9 cellular contexts compared by ENCODE assay signal in the genomic region with DNA sequence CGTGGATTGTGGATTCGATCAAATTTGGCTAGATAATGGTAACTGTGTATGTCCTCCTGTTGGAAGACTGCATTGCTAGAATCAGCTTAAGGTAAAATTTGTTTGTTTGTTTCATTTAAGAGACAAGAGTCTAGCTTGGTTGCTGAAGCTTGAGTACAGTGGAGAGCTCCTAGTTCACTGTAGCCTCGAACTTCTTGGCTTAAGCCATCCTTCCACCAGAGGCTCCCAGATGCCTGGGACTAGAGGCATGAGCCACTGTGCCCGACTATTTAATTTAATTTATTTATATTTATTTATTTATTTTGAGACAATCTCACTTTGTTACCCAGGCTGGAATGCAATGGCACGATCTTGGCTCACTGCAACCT. TPM values are rescaled to one million over a fixed set of nuclear protein-coding genes. Genes with fewer than 3 reads are reported as not detected.
DNase-seq lines count a peak whose midpoint lies in the region; ATAC-seq and TF ChIP-seq lines count a peak whose summit lies in the region.
"Had no signal": no experiment of that assay in that cellular context is flagged by ENCODE, and none has a peak within 500 bp of the region (broad histone marks: within the 10 kb centered on the region; RNA-seq: fewer than 3 reads in every experiment).

No MANE protein-coding gene starts in this region.

- H3K4me1 ChIP-seq in cardiac muscle cell (ENCODE audit: low read depth): no peaks in the 10 kb centered on the region

- TF ChIP-seq CTCF in cardiac muscle cell (IDR thresholded peaks at IDR 0.05; ENCODE audit: low read depth, low read length): no peak
- TF ChIP-seq CTCF in type B pancreatic cell (conservative IDR thresholded peaks at IDR 0.05): no peak

- H3K27me3 ChIP-seq in cardiac muscle cell: no peaks in the 10 kb centered on the region

- H3K9me3 Mint-ChIP-seq in activated CD8-positive, alpha-beta T cell treated with anti-CD3 and anti-CD28 coated beads, Interleukin-2, amount 10 ng/mL, durations not matched to agents 7 days and 5 days (ENCODE audit: insufficient read depth): no peaks in the 10 kb centered on the region
- H3K9me3 Mint-ChIP-seq in type B pancreatic cell: no peaks in the 10 kb centered on the region

- no peaks in the 10 kb centered on the region for H3K9me3 ChIP-seq in cardiac muscle cell (ENCODE audit: low read depth)
- H3K9me3 ChIP-seq in iPS-18c (ENCODE audit: control insufficient read depth, insufficient read depth, low read length): no peaks in the 10 kb centered on the region

- H3K4me3 Mint-ChIP-seq in activated CD8-positive, alpha-beta T cell treated with anti-CD3 and anti-CD28 coated beads, Interleukin-2, amount 10 ng/mL, durations not matched to agents 7 days and 5 days: peak overlapping the region; percentile 96
- H3K4me3 Mint-ChIP-seq in type B pancreatic cell: peak overlapping the region; percentile 95

- DNase-seq in cardiac muscle cell (ENCODE audit: low read depth in 1 of 2, low spot score in 1 of 2): no peak
- no peak for DNase-seq in Right ventricle myocardium inferior (ENCODE audit: missing footprints)
- no peak for DNase-seq in activated CD8-positive, alpha-beta T cell treated with anti-CD3 and anti-CD28 coated beads, Interleukin-2, amount 10 ng/mL, durations not matched to agents 7 days and 5 days
- no peak for DNase-seq in type B pancreatic cell (ENCODE audit: extremely low spot score, unreplicated experiment)
- no peak for DNase-seq in NCI-H446 treated with DMSO at 0.1 percent for 48 hours (lab: John Stamatoyannopoulos, UW)
- DNase-seq: activated CD4-positive, CD25-positive, alpha-beta regulatory T cell had no signal

- H3K4me1 Mint-ChIP-seq in activated CD8-positive, alpha-beta T cell treated with anti-CD3 and anti-CD28 coated beads, Interleukin-2, amount 10 ng/mL, durations not matched to agents 7 days and 5 days (ENCODE audit: low read depth): peaks cover 33% of the 10 kb centered on the region
- peaks cover 35% of the 10 kb centered on the region for H3K4me1 Mint-ChIP-seq in type B pancreatic cell (ENCODE audit: unreplicated experiment)

- CTCF ChIA-PET in activated CD8-positive, alpha-beta T cell treated with anti-CD3 and anti-CD28 coated beads, Interleukin-2, amount 10 ng/mL, durations not matched to agents 7 days and 5 days (lab: Charles Lee): interaction anchor here (0.7 to 4.8 kb wide), 4 partner anchors 11 to 365 kb away, joined by 3 to 38 read pairs (median 10); no protein-coding TSS in a partner anchor

- POLR2A ChIA-PET in activated CD8-positive, alpha-beta T cell treated with anti-CD3 and anti-CD28 coated beads, Interleukin-2, amount 10 ng/mL, durations not matched to agents 7 days and 5 days (lab: Charles Lee): interaction anchor here (0.6 to 2.8 kb wide), 3 partner anchors 11 to 210 kb away, joined by 3 to 10 read pairs (median 3); no protein-coding TSS in a partner anchor

- ATAC-seq in Right ventricle myocardium inferior: no peak
- ATAC-seq in activated CD8-positive, alpha-beta T cell treated with anti-CD3 and anti-CD28 coated beads, Interleukin-2, amount 10 ng/mL, durations not matched to agents 7 days and 5 days: no peak
- ATAC-seq in GM19467 (IDR thresholded peaks at IDR 0.05; ENCODE audit: unreplicated experiment): no peak
- no peak for ATAC-seq in HG03025 (IDR thresholded peaks at IDR 0.05; ENCODE audit: low FRiP score, unreplicated experiment)

- H3K4me3 ChIP-seq in cardiac muscle cell: peak overlapping the region; percentile 67
- peak overlapping the region; percentile 75; the same call in 1 of the 2 replicates for H3K4me3 ChIP-seq in iPS-18c (ENCODE audit: insufficient read depth, low read depth, low read length)

- no peaks in the 10 kb centered on the region for H3K27me3 Mint-ChIP-seq in activated CD8-positive, alpha-beta T cell treated with anti-CD3 and anti-CD28 coated beads, Interleukin-2, amount 10 ng/mL, durations not matched to agents 7 days and 5 days (ENCODE audit: low read depth)
- no peaks in the 10 kb centered on the region for H3K27me3 Mint-ChIP-seq in type B pancreatic cell

- intact Hi-C loops in Right ventricle myocardium inferior (cut with DNase I): no loop called here

- no peaks in the 10 kb centered on the region for H3K36me3 ChIP-seq in cardiac muscle cell

- H3K36me3 Mint-ChIP-seq in activated CD8-positive, alpha-beta T cell treated with anti-CD3 and anti-CD28 coated beads, Interleukin-2, amount 10 ng/mL, durations not matched to agents 7 days and 5 days (ENCODE audit: low read depth): peaks cover 14% of the 10 kb centered on the region
- peaks cover 11% of the 10 kb centered on the region for H3K36me3 Mint-ChIP-seq in type B pancreatic cell

- H3K27ac Mint-ChIP-seq in activated CD8-positive, alpha-beta T cell treated with anti-CD3 and anti-CD28 coated beads, Interleukin-2, amount 10 ng/mL, durations not matched to agents 7 days and 5 days: peak overlapping the region; percentile 95
- H3K27ac Mint-ChIP-seq in type B pancreatic cell: peak overlapping the region; percentile 78

- no peak overlapping the region for H3K27ac ChIP-seq in cardiac muscle cell

RNA-seq across cellular contexts. Expression of a gene that starts 1.5 kb away (rescaled TPM):
- 13.5 and 14.8 TPM in 2 replicates for total RNA-seq in cardiac muscle cell
- polyA plus RNA-seq in cardiac muscle cell: 27.1 TPM in 2 replicates
- total RNA-seq in Right ventricle myocardium inferior: 18.1 TPM
- 10 to 100 TPM; 29.4 to 30.8 TPM for total RNA-seq in activated CD8-positive, alpha-beta T cell treated with anti-CD3 and anti-CD28 coated beads, Interleukin-2, amount 10 ng/mL, durations not matched to agents 7 days and 5 days
- total RNA-seq in type B pancreatic cell (ENCODE audit: low replicate concordance): 40.3 and 50.3 TPM in 2 replicates

RNA-seq across cellular contexts. Expression of a gene that starts 42.2 kb away (rescaled TPM):
- 11.5 and 14.9 TPM in 2 replicates for total RNA-seq in cardiac muscle cell
- 14.1 and 17.6 TPM in 2 replicates for polyA plus RNA-seq in cardiac muscle cell
- total RNA-seq in Right ventricle myocardium inferior: 10.6 TPM
- total RNA-seq in activated CD8-positive, alpha-beta T cell treated with anti-CD3 and anti-CD28 coated beads, Interleukin-2, amount 10 ng/mL, durations not matched to agents 7 days and 5 days: 10 to 100 TPM; 18.4 to 21.7 TPM
- 12.4 and 17.8 TPM in 2 replicates for total RNA-seq in type B pancreatic cell (ENCODE audit: low replicate concordance)
